ENCODE assay signal across 14 cellular contexts in the genomic region with DNA sequence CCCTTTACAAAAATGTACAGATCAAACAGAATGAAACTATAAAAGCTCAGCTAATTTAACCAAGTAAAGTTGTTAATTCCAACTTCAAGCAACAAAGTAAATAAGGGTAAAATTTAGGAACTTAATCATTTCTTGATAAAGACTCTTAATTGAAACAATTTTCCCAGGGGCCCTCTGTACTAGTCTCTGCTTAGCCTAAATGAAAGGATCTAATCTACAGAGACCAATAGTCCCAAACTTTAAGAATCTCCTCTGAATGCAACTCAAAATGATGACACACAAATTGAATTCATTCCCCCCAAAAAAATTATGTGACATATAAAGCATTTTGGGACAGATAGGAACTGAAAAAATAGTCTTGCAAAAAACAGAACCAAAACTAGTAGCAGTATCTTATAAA.
"Had no signal": no experiment of that assay in that cellular context is flagged by ENCODE, and none has a peak within 500 bp of the region (broad histone marks: within the 10 kb centered on the region; RNA-seq: fewer than 3 reads in every experiment).

No MANE protein-coding gene starts in this region.

- H3K27me3 ChIP-seq: esophagus muscularis mucosa, hepatocyte, neural progenitor cell, pancreas, spleen, thyroid gland had no signal

- H3K27ac Mint-ChIP-seq: activated T-helper 17 cell treated with anti-CD3 and anti-CD28 coated beads, Interleukin-2, amount 50 U/mL, for 72 hours; neural progenitor cell; T-helper 2 cell treated with Interferon-gamma antibody and Interleukin-4, amounts not matched to agents 5 μg/mL and 100 μg/mL, for 36 hours had no signal

- H3K4me1 Mint-ChIP-seq: neural progenitor cell had no signal

- H3K4me2 ChIP-seq: hepatocyte, neural progenitor cell had no signal

- DNase-seq: activated CD4-positive, alpha-beta T cell treated with anti-CD3 and anti-CD28 coated beads, Interleukin-2, amount 50 U/mL, for 48 hours; activated naive CD4-positive, alpha-beta T cell treated with Interleukin-2 at 50 U/mL for 16 hours; effector CD4-positive, alpha-beta T cell; islet precursor cell; pancreas; spleen; stimulated activated CD4-positive, alpha-beta T cell treated with anti-CD3 and anti-CD28 coated beads, Interleukin-1b, Interleukin-23, amount 100 ng/mL, for 48 hours; thyroid gland had no signal

- H3K9me3 ChIP-seq: esophagus muscularis mucosa, pancreas, spleen, thyroid gland had no signal

- H3K9ac ChIP-seq: neural progenitor cell had no signal

- H3K27me3 Mint-ChIP-seq: activated T-helper 17 cell treated with anti-CD3 and anti-CD28 coated beads, Interleukin-2, amount 50 U/mL, for 72 hours had no signal

- H3K4me3 ChIP-seq: coronary artery, esophagus muscularis mucosa, hepatocyte, neural progenitor cell, spleen, thyroid gland had no signal

- H3K9me3 Mint-ChIP-seq: activated T-helper 17 cell treated with anti-CD3 and anti-CD28 coated beads, Interleukin-2, amount 50 U/mL, for 72 hours; neural progenitor cell; T-helper 2 cell treated with Interferon-gamma antibody and Interleukin-4, amounts not matched to agents 5 μg/mL and 100 μg/mL, for 36 hours had no signal

- H3K36me3 Mint-ChIP-seq: neural progenitor cell had no signal

- H3K4me1 ChIP-seq: neural progenitor cell had no signal

- H2AFZ ChIP-seq: hepatocyte, neural progenitor cell had no signal

- H3K27ac ChIP-seq: coronary artery, esophagus muscularis mucosa, hepatocyte, neural progenitor cell, spleen, thyroid gland had no signal

- H3K36me3 ChIP-seq: esophagus muscularis mucosa, neural progenitor cell, pancreas, thyroid gland had no signal

- H3K4me3 Mint-ChIP-seq: activated T-helper 17 cell treated with anti-CD3 and anti-CD28 coated beads, Interleukin-2, amount 50 U/mL, for 72 hours; neural progenitor cell; T-helper 2 cell treated with Interferon-gamma antibody and Interleukin-4, amounts not matched to agents 5 μg/mL and 100 μg/mL, for 36 hours had no signal
